Comparison of ENCODE assay signal across 1 cellular context in the genomic region with DNA sequence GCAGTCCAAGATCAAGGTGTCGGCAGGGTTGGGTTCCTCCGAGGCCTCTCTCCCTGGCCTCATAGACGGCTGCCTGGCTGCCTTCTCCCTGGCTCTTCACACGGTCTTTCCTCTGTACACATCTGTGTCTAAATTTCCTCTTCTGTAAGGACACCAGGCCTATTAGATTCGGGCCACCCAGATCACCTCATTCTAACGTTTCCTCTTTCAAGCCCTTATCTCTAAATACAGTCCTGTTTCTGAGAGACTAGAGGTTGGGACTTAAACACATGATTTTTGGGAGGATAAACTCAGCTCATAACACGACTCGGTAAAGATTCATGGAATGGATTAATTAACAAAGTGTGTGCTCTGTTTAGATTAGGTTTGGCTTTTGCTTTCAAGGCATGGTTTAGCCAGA.
TF ChIP-seq lines count a peak whose summit lies in the region.

No MANE protein-coding gene starts in this region.

TF ChIP-seq in GM12878, 131 proteins besides CTCF, POLR2A, EP300 and RAD21:
- TF ChIP-seq POLR2AphosphoS5 (IDR thresholded peaks at IDR 0.05; ENCODE audit: low read length) = no peak
- TF ChIP-seq NR2C2 (IDR thresholded peaks at IDR 0.05; ENCODE audit: borderline replicate concordance, control insufficient read depth, insufficient read length, low read depth) = no peak
- no peak for TF ChIP-seq SRF (IDR thresholded peaks at IDR 0.05; ENCODE audit: low read depth in 2 of 2, low read length in 2 of 2)
- TF ChIP-seq MYC (IDR thresholded peaks at IDR 0.05; ENCODE audit: insufficient read depth, insufficient read length, insufficient replicate concordance, low read length, severe bottlenecking) = no peak
